ENCODE assay signal across 8 cellular contexts in genomic region chr17:7293821-7294613, GRCh38. TPM values are rescaled to one million over a fixed set of nuclear protein-coding genes. Genes with fewer than 3 reads are reported as not detected.
DNase-seq lines count a peak whose midpoint lies in the region; FAIRE-seq and TF ChIP-seq lines count a peak whose summit lies in the region.

No MANE protein-coding gene starts in this region.

- H3K27me3 Mint-ChIP-seq in glutamatergic neuron (ENCODE audit: unreplicated experiment) (peaks cover 22% of the 10 kb centered on the region), progenitor cell of endocrine pancreas (peaks cover 53% of the 10 kb centered on the region)

- H3K36me3 Mint-ChIP-seq in glutamatergic neuron (ENCODE audit: unreplicated experiment) = no peaks in the 10 kb centered on the region
- H3K36me3 Mint-ChIP-seq in progenitor cell of endocrine pancreas (ENCODE audit: insufficient read depth) = no peaks in the 10 kb centered on the region

- peaks cover 10% of the 10 kb centered on the region; the same call in 1 of the 2 replicates for H3K27me3 ChIP-seq in PC-9 (ENCODE audit: insufficient read depth, low read depth)

- no peaks in the 10 kb centered on the region for H3K9me2 ChIP-seq in PC-9 (ENCODE audit: insufficient read depth)

- no peak for TF ChIP-seq CTCF in PC-9 (conservative IDR thresholded peaks at IDR 0.05)
- no peak for TF ChIP-seq CTCF in glutamatergic neuron (IDR thresholded peaks at IDR 0.05; ENCODE audit: partially characterized antibody, unreplicated experiment)
- TF ChIP-seq CTCF in progenitor cell of endocrine pancreas (IDR thresholded peaks at IDR 0.05; ENCODE audit: unreplicated experiment) = no peak

- H3K4me1 ChIP-seq in PC-9 (replicated peaks; ENCODE audit: insufficient read depth) = peaks cover 25% of the 10 kb centered on the region

- DNase-seq in GM19239 (ENCODE audit: insufficient read length, low spot score) (no peak), PC-9 (peak in 1 of 2 experiments; percentile 34), glutamatergic neuron (peak; percentile 33), progenitor cell of endocrine pancreas (ENCODE audit: low spot score, unreplicated experiment) (peak; percentile 39), GDM1 (lab: John Stamatoyannopoulos, UW) (no peak), HuH-7 (ENCODE audit: low spot score) (no peak), NCI-H446 (lab: John Stamatoyannopoulos, UW) (no peak)
- DNase-seq in activated CD4-positive, alpha-beta T cell treated with anti-CD3 and anti-CD28 coated beads for 1 hour = no peak

- H3K27ac Mint-ChIP-seq in glutamatergic neuron (ENCODE audit: unreplicated experiment) = no peak overlapping the region
- no peak overlapping the region for H3K27ac Mint-ChIP-seq in progenitor cell of endocrine pancreas

- H3K4me3 Mint-ChIP-seq in glutamatergic neuron (ENCODE audit: unreplicated experiment) (peak overlapping the region; percentile 66), progenitor cell of endocrine pancreas (ENCODE audit: low read depth) (peak overlapping the region; percentile 20)

- H3K9me3 Mint-ChIP-seq in glutamatergic neuron (ENCODE audit: unreplicated experiment) (peaks cover 8% of the 10 kb centered on the region), progenitor cell of endocrine pancreas (ENCODE audit: low read depth) (no peaks in the 10 kb centered on the region)

- H2AFZ ChIP-seq in PC-9 = no peak overlapping the region

- CTCF ChIA-PET in PC-9 (lab: Charles Lee) = no interaction called here

- H3K79me2 ChIP-seq in PC-9 (ENCODE audit: low read depth) = no peaks in the 10 kb centered on the region

- peak; percentile 11 for FAIRE-seq in GM19239 (lab: Jason Lieb, UNC)

- BruUV-seq in PC-9 (replicated peaks; lab: Mats Ljungman, UMichigan) = no TSS peak

- H3K4me1 Mint-ChIP-seq in glutamatergic neuron (ENCODE audit: low read depth, unreplicated experiment) (no peaks in the 10 kb centered on the region), progenitor cell of endocrine pancreas (ENCODE audit: low read depth) (peaks cover 8% of the 10 kb centered on the region)

- POLR2A ChIA-PET in PC-9 (lab: Charles Lee; ENCODE audit: unreplicated experiment) = no interaction called here

- H3K4me2 ChIP-seq in PC-9 = peak overlapping the region; percentile 49; the same call in 1 of the 2 replicates

- no peak overlapping the region for H3K27ac ChIP-seq in PC-9

- no peak overlapping the region for H3K4me3 ChIP-seq in PC-9

- H3K9me3 ChIP-seq in PC-9 (ENCODE audit: insufficient read depth, low read depth) = no peaks in the 10 kb centered on the region

- intact Hi-C loops in PC-9 (cut with micrococcal nuclease; ENCODE audit: unreplicated experiment) = no loop called here

- H3K36me3 ChIP-seq in PC-9 (ENCODE audit: low read depth) = no peaks in the 10 kb centered on the region

- H3F3A ChIP-seq in PC-9 (ENCODE audit: insufficient read depth, low read depth) = peaks cover 32% of the 10 kb centered on the region; the same call in 1 of the 2 replicates

- H4K20me1 ChIP-seq in PC-9 (ENCODE audit: insufficient read depth) = no peaks in the 10 kb centered on the region

RNA-seq across cellular contexts. Expression of gene YBX2, which starts 0.4 kb away (rescaled TPM):
- total RNA-seq in PC-9 (2021) (0.65 and 0.68 TPM in 2 replicates), glutamatergic neuron (ENCODE audit: unreplicated experiment) (1.3 TPM), progenitor cell of endocrine pancreas (2.7 and 4.3 TPM in 2 replicates)

RNA-seq across cellular contexts. Expression of gene SLC2A4, which starts 12.5 kb away (rescaled TPM):
- total RNA-seq in PC-9 (2021) = 1.5 and 1.6 TPM in 2 replicates
- total RNA-seq in glutamatergic neuron (ENCODE audit: unreplicated experiment) = 0.42 TPM
- 1.5 and 2.0 TPM in 2 replicates for total RNA-seq in progenitor cell of endocrine pancreas

RNA-seq across cellular contexts. Expression of gene EIF5A, which starts 13.4 kb away (rescaled TPM):
- 806 and 1,298 TPM in 2 replicates for total RNA-seq in PC-9 (2021)
- total RNA-seq in glutamatergic neuron (ENCODE audit: unreplicated experiment) = 347 TPM
- total RNA-seq in progenitor cell of endocrine pancreas = 323 and 338 TPM in 2 replicates

RNA-seq across cellular contexts. Expression of gene GPS2, which starts 21.1 kb away (rescaled TPM):
- total RNA-seq in PC-9 (2021) (43.5 and 61.3 TPM in 2 replicates), glutamatergic neuron (ENCODE audit: unreplicated experiment) (98.3 TPM), progenitor cell of endocrine pancreas (77.1 and 81.1 TPM in 2 replicates)

RNA-seq across cellular contexts. Expression of gene CLDN7, which starts 31.7 kb away (rescaled TPM):
- total RNA-seq in PC-9 (2021) (390 and 442 TPM in 2 replicates), glutamatergic neuron (ENCODE audit: unreplicated experiment) (0.44 TPM), progenitor cell of endocrine pancreas (137 and 147 TPM in 2 replicates)

Comparison
In these comparisons a context has a peak if more than half of its experiments do, and no peak if none do; other contexts are left out.
1. DNase-seq: peak in glutamatergic neuron (single experiment) and progenitor cell of endocrine pancreas (single experiment); none in GM19239 (single experiment), GDM1 (single experiment), HuH-7 (single experiment), NCI-H446 (0 of 2) and activated CD4-positive, alpha-beta T cell treated with anti-CD3 and anti-CD28 coated beads for 1 hour (single experiment).